28 cellular contexts compared by ENCODE assay signal in the genomic region with DNA sequence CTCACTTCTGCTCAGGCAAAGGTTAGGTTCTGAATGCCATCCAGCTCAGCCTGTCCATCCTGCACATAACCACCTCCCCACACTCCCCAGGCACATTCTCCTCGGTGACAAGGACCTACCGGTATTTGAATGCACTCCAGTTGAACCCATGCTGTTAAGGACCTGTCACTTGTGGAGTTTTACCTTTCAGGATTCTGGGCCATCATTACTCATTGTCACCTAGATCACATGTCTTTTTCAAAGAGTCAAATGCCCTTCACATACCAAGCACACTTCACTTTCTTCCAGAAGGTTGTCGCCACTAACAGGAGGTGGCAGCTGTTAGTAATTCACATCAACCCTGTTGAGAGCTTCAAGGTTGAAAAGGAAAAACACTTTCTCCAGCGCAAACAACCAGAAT.
A peak's percentile ranks its signal among the peaks of the same experiment; 100 is the strongest.
DNase-seq lines count a peak whose midpoint lies in the region; ATAC-seq and TF ChIP-seq lines count a peak whose summit lies in the region.
"Had no signal": no experiment of that assay in that cellular context is flagged by ENCODE, and none has a peak within 500 bp of the region (broad histone marks: within the 10 kb centered on the region; RNA-seq: fewer than 3 reads in every experiment).

No MANE protein-coding gene starts in this region.

- no peaks in the 10 kb centered on the region for H3K9me3 ChIP-seq in endodermal cell (ENCODE audit: control insufficient read depth, low read length)
- no peaks in the 10 kb centered on the region for H3K9me3 ChIP-seq in tibial nerve
- H3K9me3 ChIP-seq in esophagus squamous epithelium = no peaks in the 10 kb centered on the region
- H3K9me3 ChIP-seq: adrenal gland, BLaER1, gastroesophageal sphincter, pancreas, thoracic aorta had no signal

- ATAC-seq in HG03175 (IDR thresholded peaks at IDR 0.05; ENCODE audit: unreplicated experiment) = no peak
- ATAC-seq: gastroesophageal sphincter, pancreas had no signal

- H3K27ac ChIP-seq in endodermal cell (ENCODE audit: low read depth, low read length) = no peak overlapping the region
- no peak overlapping the region for H3K27ac ChIP-seq in tibial nerve
- no peak overlapping the region for H3K27ac ChIP-seq in esophagus squamous epithelium
- H3K27ac ChIP-seq: adrenal gland, BLaER1, gastroesophageal sphincter, GM23248, pancreas, PC-9 had no signal

- no peak overlapping the region for H3K4me3 ChIP-seq in endodermal cell (ENCODE audit: low read length)
- H3K4me3 ChIP-seq in tibial nerve = no peak overlapping the region
- H3K4me3 ChIP-seq in esophagus squamous epithelium = no peak overlapping the region
- H3K4me3 ChIP-seq: adrenal gland, BLaER1, gastroesophageal sphincter, GM23248, pancreas, PC-9, thoracic aorta had no signal

- intact Hi-C loops in esophagus squamous epithelium (cut with DNase I) = no loop called here

- no peaks in the 10 kb centered on the region for H3K36me3 ChIP-seq in endodermal cell (ENCODE audit: control insufficient read depth, insufficient read depth, low read length)
- H3K36me3 ChIP-seq in tibial nerve = no peaks in the 10 kb centered on the region
- no peaks in the 10 kb centered on the region for H3K36me3 ChIP-seq in esophagus squamous epithelium
- H3K36me3 ChIP-seq: adrenal gland, BLaER1, gastroesophageal sphincter, pancreas, thoracic aorta had no signal

- peaks cover 52% of the 10 kb centered on the region for H3K27me3 Mint-ChIP-seq in endodermal cell (ENCODE audit: insufficient read depth)
- H3K27me3 Mint-ChIP-seq in progenitor cell of endocrine pancreas = no peaks in the 10 kb centered on the region
- H3K27me3 Mint-ChIP-seq: brain had no signal

- H3K4me1 ChIP-seq in endodermal cell (ENCODE audit: control insufficient read depth, insufficient read depth, low read length) (no peaks in the 10 kb centered on the region), tibial nerve (no peaks in the 10 kb centered on the region), esophagus squamous epithelium (no peaks in the 10 kb centered on the region)
- H3K4me1 ChIP-seq: adrenal gland had no signal

- TF ChIP-seq EP300 in tibial nerve (IDR thresholded peaks at IDR 0.05) = no peak

- 78 to 80% methylated on average over 2 to 4 of the region's 4 CpGs for WGBS in endodermal cell (ENCODE audit: insufficient coverage in 1 of 2, insufficient read length in 1 of 2), 2 experiments
- WGBS in tibial nerve, 2 donors = 82 to 88% methylated on average over 4 of the region's 4 CpGs
- WGBS in esophagus squamous epithelium, 2 donors = 70 to 83% methylated on average over 4 of the region's 4 CpGs

- no peaks in the 10 kb centered on the region for H3K36me3 Mint-ChIP-seq in endodermal cell (ENCODE audit: low read depth)
- no peaks in the 10 kb centered on the region for H3K36me3 Mint-ChIP-seq in progenitor cell of endocrine pancreas (ENCODE audit: insufficient read depth)
- H3K36me3 Mint-ChIP-seq: brain, IgD-negative memory B cell had no signal

- peak; percentile 33 for DNase-seq in ELF-1 (ENCODE audit: low read depth, low spot score)
- DNase-seq in NCI-H2107 treated with DMSO at 0.1 percent for 48 hours (lab: John Stamatoyannopoulos, UW; ENCODE audit: unreplicated experiment) = peak; percentile 43
- peak; percentile 56 for DNase-seq in endodermal cell
- DNase-seq in progenitor cell of endocrine pancreas (ENCODE audit: low spot score, unreplicated experiment) = no peak
- no peak for DNase-seq in tibial nerve (ENCODE audit: low spot score in 2 of 2)
- no peak for DNase-seq in esophagus squamous epithelium (lab: John Stamatoyannopoulos, UW)
- DNase-seq: activated CD4-positive, alpha-beta T cell treated with anti-CD3 and anti-CD28 coated beads, Interleukin-2, amount 50 U/mL, for 48 hours; activated CD4-positive, CD25-positive, alpha-beta regulatory T cell treated with anti-CD3 and anti-CD28 coated beads, Interleukin-2, amount 50 U/mL, for 72 hours; activated naive CD4-positive, alpha-beta T cell; activated T-cell treated with anti-CD3 and anti-CD28 coated beads, Interleukin-2, amount 50 U/mL, for 48 hours; adrenal gland; DMS153; GF-D8; GM23248; NCI-H1694; pancreas; PC-9; Right ventricle myocardium superior; small intestine; T-helper 2 cell had no signal

- TF ChIP-seq POLR2A in tibial nerve (IDR thresholded peaks at IDR 0.05) = no peak
- TF ChIP-seq POLR2A in esophagus squamous epithelium (IDR thresholded peaks at IDR 0.05) = no peak

- H3K4me1 Mint-ChIP-seq in endodermal cell (peaks cover 5% of the 10 kb centered on the region), progenitor cell of endocrine pancreas (ENCODE audit: low read depth) (peaks cover 18% of the 10 kb centered on the region)
- H3K4me1 Mint-ChIP-seq: IgD-negative memory B cell had no signal

- H3K9me3 Mint-ChIP-seq in endodermal cell = no peaks in the 10 kb centered on the region
- H3K9me3 Mint-ChIP-seq in progenitor cell of endocrine pancreas (ENCODE audit: low read depth) = no peaks in the 10 kb centered on the region
- H3K9me3 Mint-ChIP-seq: brain; IgD-negative memory B cell; stimulated activated naive CD8-positive, alpha-beta T cell treated with anti-CD3 and anti-CD28 coated beads, Interleukin-15, Interleukin-2, amounts not matched to agents 100 ng/mL and 50 ng/mL, for 24 hours had no signal

- TF ChIP-seq CTCF in endodermal cell (conservative IDR thresholded peaks at IDR 0.05) (no peak), progenitor cell of endocrine pancreas (IDR thresholded peaks at IDR 0.05; ENCODE audit: unreplicated experiment) (no peak), tibial nerve (IDR thresholded peaks at IDR 0.05) (no peak), esophagus squamous epithelium (IDR thresholded peaks at IDR 0.05) (no peak)

- H3K4me3 Mint-ChIP-seq in endodermal cell (no peak overlapping the region), progenitor cell of endocrine pancreas (ENCODE audit: low read depth) (no peak overlapping the region)
- H3K4me3 Mint-ChIP-seq: brain; IgD-negative memory B cell; neural crest cell; stimulated activated naive CD8-positive, alpha-beta T cell treated with anti-CD3 and anti-CD28 coated beads, Interleukin-15, Interleukin-2, amounts not matched to agents 100 ng/mL and 50 ng/mL, for 24 hours had no signal

- H3K27me3 ChIP-seq in endodermal cell (ENCODE audit: control insufficient read depth, insufficient read depth, low read length, poor library complexity, severe bottlenecking) (peaks cover 42% of the 10 kb centered on the region), tibial nerve (no peaks in the 10 kb centered on the region), esophagus squamous epithelium (peaks cover 0 to 8% (median 0%) of the 10 kb centered on the region in 4 donors)
- H3K27me3 ChIP-seq: adrenal gland, BLaER1, gastroesophageal sphincter, pancreas had no signal

- H3K27ac Mint-ChIP-seq in endodermal cell (no peak overlapping the region), progenitor cell of endocrine pancreas (peak overlapping the region; percentile 65)
- H3K27ac Mint-ChIP-seq: brain; IgD-negative memory B cell; stimulated activated naive CD8-positive, alpha-beta T cell treated with anti-CD3 and anti-CD28 coated beads, Interleukin-15, Interleukin-2, amounts not matched to agents 100 ng/mL and 50 ng/mL, for 24 hours had no signal

- H3K9ac ChIP-seq in endodermal cell (ENCODE audit: extremely low read depth, low read length, poor library complexity, severe bottlenecking) = no peak overlapping the region
- H3K9ac ChIP-seq: BLaER1, GM23248 had no signal

Comparison
In these comparisons a context has a peak if more than half of its experiments do, and no peak if none do; other contexts are left out.
1. DNase-seq: peak in ELF-1 (single experiment), NCI-H2107 treated with DMSO at 0.1 percent for 48 hours (single experiment) and endodermal cell (single experiment); none in progenitor cell of endocrine pancreas (single experiment), tibial nerve (0 of 2) and esophagus squamous epithelium (single experiment).